In genomic region chr3:194682651-194683310, GRCh38 we compare ENCODE assay signal across 8 cellular contexts. TPM values are rescaled to one million over a fixed set of nuclear protein-coding genes. Genes with fewer than 3 reads are reported as not detected.
DNase-seq lines count a peak whose midpoint lies in the region; ATAC-seq and TF ChIP-seq lines count a peak whose summit lies in the region.

No MANE protein-coding gene starts in this region.

- H4K20me1 ChIP-seq in OCI-LY1 (ENCODE audit: insufficient read depth, low read length), result no peaks in the 10 kb centered on the region

- no peaks in the 10 kb centered on the region for H3F3A ChIP-seq in OCI-LY1 (ENCODE audit: insufficient read depth, low read length)

- H3K27me3 ChIP-seq in OCI-LY1 (ENCODE audit: insufficient read depth, low read length), result peaks cover 13% of the 10 kb centered on the region; the same call in 1 of the 2 replicates

- H3K4me1 Mint-ChIP-seq in naive thymus-derived CD8-positive, alpha-beta T cell, result peaks cover 20 to 41% (median 35%) of the 10 kb centered on the region in 4 donors

- H3K9me2 ChIP-seq in OCI-LY1 (ENCODE audit: low read depth, low read length), result no peaks in the 10 kb centered on the region

- no peak overlapping the region for H3K27ac ChIP-seq in OCI-LY1 (ENCODE audit: low read depth, low read length, poor library complexity, severe bottlenecking)

- H3K9ac ChIP-seq in OCI-LY1 (ENCODE audit: low read length), result no peak overlapping the region

- ATAC-seq in naive thymus-derived CD8-positive, alpha-beta T cell, result peak; percentile 74 to 78

- DNase-seq in CD1c-positive myeloid dendritic cell (ENCODE audit: extremely low spot score) (peak; percentile 76), GM20000 (ENCODE audit: low spot score) (peak; percentile 83), KG1 (lab: John Stamatoyannopoulos, UW) (peak; percentile 42), activated T-cell treated with anti-CD3 and anti-CD28 coated beads for 1 hour (ENCODE audit: low read depth) (peak; percentile 53), erythroblast (lab: John Stamatoyannopoulos, UW) (peak; percentile 75 to 78)
- peak; percentile 20 to 82 (median 62) for DNase-seq in naive thymus-derived CD8-positive, alpha-beta T cell
- DNase-seq in stimulated activated naive CD4-positive, alpha-beta T cell treated with Interleukin-2 at 50 U/mL for 16 hours (lab: John Stamatoyannopoulos, UW), result peak; percentile 57

- peak overlapping the region in 5 of 10 donors; percentile 7 to 79 (median 16) for H3K27ac Mint-ChIP-seq in naive thymus-derived CD8-positive, alpha-beta T cell

- H3K36me3 ChIP-seq in OCI-LY1 (ENCODE audit: insufficient read depth, low read length), result no peaks in the 10 kb centered on the region

- peaks cover 29% of the 10 kb centered on the region for H3K4me1 ChIP-seq in OCI-LY1 (ENCODE audit: insufficient read depth, low read length, severe bottlenecking)

- H3K4me3 ChIP-seq in OCI-LY1 (ENCODE audit: low read depth, low read length, poor library complexity, severe bottlenecking), result no peak overlapping the region

- H3K9me3 Mint-ChIP-seq in naive thymus-derived CD8-positive, alpha-beta T cell, result no peaks in the 10 kb centered on the region

- H3K27me3 Mint-ChIP-seq in naive thymus-derived CD8-positive, alpha-beta T cell, result peaks cover 0 to 24% (median 2%) of the 10 kb centered on the region in 5 donors

- H3K79me2 ChIP-seq in OCI-LY1 (ENCODE audit: insufficient read depth, low read length), result no peaks in the 10 kb centered on the region

- TF ChIP-seq POLR2A in erythroblast (IDR thresholded peaks at IDR 0.05; ENCODE audit: low read length), result no peak

- TF ChIP-seq CTCF in GM20000 (IDR thresholded peaks at IDR 0.05; ENCODE audit: extremely low read depth, missing control alignments) (peak; percentile 72), OCI-LY1 (IDR thresholded peaks at IDR 0.05; ENCODE audit: low read length) (peak; percentile 98)

- no peak overlapping the region for H2AFZ ChIP-seq in OCI-LY1 (ENCODE audit: low read length)

- peak overlapping the region in 1 of 10 donors; percentile 12 for H3K4me3 Mint-ChIP-seq in naive thymus-derived CD8-positive, alpha-beta T cell

- POLR2A ChIA-PET in naive thymus-derived CD8-positive, alpha-beta T cell (lab: Charles Lee), result interaction anchor here (0.5 to 2.5 kb wide), 9 partner anchors 10 to 729 kb away, joined by 3 to 22 read pairs (median 5); partner anchors contain the start of genes LSG1 and XXYLT1

- no peaks in the 10 kb centered on the region for H3K9me3 ChIP-seq in OCI-LY1 (ENCODE audit: low read length)

- no peaks in the 10 kb centered on the region for H3K36me3 Mint-ChIP-seq in naive thymus-derived CD8-positive, alpha-beta T cell

- no peak overlapping the region for H3K4me2 ChIP-seq in OCI-LY1 (ENCODE audit: low read length)

RNA-seq across cellular contexts. Expression of gene FAM43A, which starts 2.9 kb away (rescaled TPM):
- total RNA-seq in naive thymus-derived CD8-positive, alpha-beta T cell, result 1 to 10 TPM; 3.5 to 3.8 TPM
- 1 to 10 TPM in 1 of 3 donors, under 1 TPM in 2; 0.40 to 1.1 (median 0.53) TPM for polyA plus RNA-seq in naive thymus-derived CD8-positive, alpha-beta T cell

RNA-seq across cellular contexts. Expression of gene LSG1, which starts 10.8 kb away (rescaled TPM):
- 10 to 100 TPM; 87.7 to 97.5 TPM for total RNA-seq in naive thymus-derived CD8-positive, alpha-beta T cell
- polyA plus RNA-seq in naive thymus-derived CD8-positive, alpha-beta T cell, result 10 to 100 TPM; 23.0 to 42.8 (median 24.8) TPM

RNA-seq across cellular contexts. Expression of gene TMEM44, which starts 49.6 kb away (rescaled TPM):
- 1 to 10 TPM; 3.4 to 4.6 TPM for total RNA-seq in naive thymus-derived CD8-positive, alpha-beta T cell
- 1 to 10 TPM in 2 of 3 donors, under 1 TPM in 1; 0.14 to 2.0 (median 1.6) TPM for polyA plus RNA-seq in naive thymus-derived CD8-positive, alpha-beta T cell
